In the genomic region with DNA sequence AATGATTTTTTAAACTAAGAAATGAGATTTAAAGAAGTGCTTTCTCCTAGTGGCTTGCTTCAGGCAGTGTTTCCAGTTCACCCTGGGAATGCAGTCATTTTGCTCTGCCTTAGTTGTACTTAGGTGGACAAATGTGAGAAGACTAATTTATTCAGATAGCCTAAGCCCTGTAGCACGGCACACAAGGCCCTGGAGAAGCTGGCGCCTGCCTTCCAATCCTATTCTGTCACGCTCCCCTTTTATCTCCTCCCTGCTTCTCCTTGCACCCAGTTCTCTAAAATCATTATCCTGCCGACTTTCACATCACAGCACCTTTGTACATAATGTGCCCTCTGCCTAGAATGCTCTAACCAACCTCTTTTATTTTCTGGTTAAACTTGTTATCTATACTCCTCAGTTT, we compare ENCODE assay signal across 15 cellular contexts.
"Had no signal": no experiment of that assay in that cellular context is flagged by ENCODE, and none has a peak within 500 bp of the region (broad histone marks: within the 10 kb centered on the region; RNA-seq: fewer than 3 reads in every experiment).

No MANE protein-coding gene starts in this region.

- H3K27ac ChIP-seq: coronary artery, dorsolateral prefrontal cortex, esophagus muscularis mucosa, foreskin keratinocyte, gastroesophageal sphincter, heart right ventricle, left lung, lower lobe of right lung had no signal

- H3K9me3 ChIP-seq: esophagus muscularis mucosa, gastroesophageal sphincter, heart right ventricle, left lung, lower lobe of right lung, mucosa of descending colon had no signal

- H3K4me1 ChIP-seq: foreskin keratinocyte, gastroesophageal sphincter, left lung, lower lobe of right lung had no signal

- H3K27me3 ChIP-seq: dorsolateral prefrontal cortex, esophagus muscularis mucosa, foreskin keratinocyte, gastroesophageal sphincter, heart right ventricle, left lung had no signal

- DNase-seq: dermis blood vessel endothelial cell; dorsolateral prefrontal cortex; effector CD4-positive, alpha-beta T cell; effector memory CD4-positive, alpha-beta T cell; foreskin keratinocyte; heart right ventricle; hippocampal formation; left cardiac atrium; left lung; lower lobe of right lung; mesenchymal stem cell; mucosa of descending colon had no signal

- H3K4me3 ChIP-seq: coronary artery, dorsolateral prefrontal cortex, esophagus muscularis mucosa, gastroesophageal sphincter, heart right ventricle, left lung, lower lobe of right lung, mucosa of descending colon had no signal

- ATAC-seq: foreskin keratinocyte, gastroesophageal sphincter, left lung, lower lobe of right lung, mucosa of descending colon had no signal
